24 cellular contexts compared by ENCODE assay signal in genomic region chr1:205545001-205545919, GRCh38. TPM values are rescaled to one million over a fixed set of nuclear protein-coding genes. Genes with fewer than 3 reads are reported as not detected.
DNase-seq lines count a peak whose midpoint lies in the region; ATAC-seq and TF ChIP-seq lines count a peak whose summit lies in the region.
"Had no signal": no experiment of that assay in that cellular context is flagged by ENCODE, and none has a peak within 500 bp of the region (broad histone marks: within the 10 kb centered on the region; RNA-seq: fewer than 3 reads in every experiment).

No MANE protein-coding gene starts in this region.

- peaks cover 93% of the 10 kb centered on the region for H3K27me3 ChIP-seq in WERI-Rb-1 (ENCODE audit: insufficient read depth, low read depth, severe bottlenecking)
- H3K27me3 ChIP-seq in lower lobe of right lung (ENCODE audit: low read depth): no peaks in the 10 kb centered on the region

- H3K27ac ChIP-seq in WERI-Rb-1 (no peak overlapping the region), lower lobe of right lung (no peak overlapping the region)
- H3K27ac ChIP-seq: brain microvascular endothelial cell, thoracic aorta had no signal

- DNase-seq in cardiac septum (ENCODE audit: low spot score) (peak; percentile 71), left ventricle myocardium superior (no peak), WERI-Rb-1 (peak; percentile 42), mesenteric fat pad (ENCODE audit: low spot score) (peak; percentile 86), ureter (ENCODE audit: low spot score) (peak; percentile 38), lower lobe of right lung (no peak), DMS79 treated with DMSO at 0.1 percent for 48 hours (lab: John Stamatoyannopoulos, UW) (no peak)
- DNase-seq: activated CD4-positive, alpha-beta T cell treated with anti-CD3 and anti-CD28 coated beads for 48 hours; activated naive CD4-positive, alpha-beta T cell treated with anti-CD3 and anti-CD28 coated beads, Interleukin-2, amount 50 U/mL, for 16 hours; amniotic stem cell; brain microvascular endothelial cell; CD8-positive, alpha-beta memory T cell; effector CD8-positive, alpha-beta T cell; HCEC 1CT; KG1; MG63; naive thymus-derived CD8-positive, alpha-beta T cell; NCI-H1417; NCI-H2081 treated with DMSO at 0.1 percent for 48 hours; NCI-H446; SK-N-SH; stimulated activated naive CD4-positive, alpha-beta T cell treated with Interleukin-2 at 50 U/mL for 16 hours had no signal

- intact Hi-C loops in cardiac septum (cut with DNase I): no loop called here
- intact Hi-C loops in left ventricle myocardium superior (cut with micrococcal nuclease): no loop called here
- intact Hi-C loops in lower lobe of right lung (cut with DNase I): no loop called here

- no peak overlapping the region for H3K4me3 ChIP-seq in WERI-Rb-1 (ENCODE audit: low read depth, low read length)
- no peak overlapping the region for H3K4me3 ChIP-seq in lower lobe of right lung
- H3K4me3 ChIP-seq: MG63, thoracic aorta had no signal

- no peak for ATAC-seq in left ventricle myocardium superior
- no peak for ATAC-seq in lower lobe of right lung
- no peak for ATAC-seq in HG02678 (IDR thresholded peaks at IDR 0.05; ENCODE audit: unreplicated experiment)
- ATAC-seq: naive thymus-derived CD8-positive, alpha-beta T cell had no signal

- peaks cover 23% of the 10 kb centered on the region for H3K4me1 ChIP-seq in lower lobe of right lung

- H3K9me3 ChIP-seq in WERI-Rb-1 (ENCODE audit: severe bottlenecking) (peaks cover 21% of the 10 kb centered on the region), lower lobe of right lung (no peaks in the 10 kb centered on the region)
- H3K9me3 ChIP-seq: MG63, SK-N-SH, thoracic aorta had no signal

- H3K36me3 ChIP-seq in WERI-Rb-1 (no peaks in the 10 kb centered on the region), lower lobe of right lung (no peaks in the 10 kb centered on the region)
- H3K36me3 ChIP-seq: brain microvascular endothelial cell, MG63, thoracic aorta had no signal

- TF ChIP-seq CTCF in WERI-Rb-1 (IDR thresholded peaks at IDR 0.05; ENCODE audit: low read depth, low read length) (no peak), lower lobe of right lung (IDR thresholded peaks at IDR 0.05) (no peak)

RNA-seq across cellular contexts. Expression of gene CDK18, which starts 40.8 kb away (rescaled TPM):
- total RNA-seq in cardiac septum (195 TPM), left ventricle myocardium superior (209 TPM), mesenteric fat pad (4.0 TPM), ureter (28.6 TPM), lower lobe of right lung (36.6 TPM)

Comparison
In these comparisons a context has a peak if more than half of its experiments do, and no peak if none do; other contexts are left out.
1. DNase-seq: peak in cardiac septum (single experiment), WERI-Rb-1 (single experiment), mesenteric fat pad (single experiment) and ureter (single experiment); none in left ventricle myocardium superior (single experiment), lower lobe of right lung (single experiment) and DMS79 treated with DMSO at 0.1 percent for 48 hours (single experiment).